ENCODE assay signal across 16 cellular contexts in genomic region chr4:139622856-139623255, GRCh38. TPM values are rescaled to one million over a fixed set of nuclear protein-coding genes. Genes with fewer than 3 reads are reported as not detected.
A peak's percentile ranks its signal among the peaks of the same experiment; 100 is the strongest.
DNase-seq lines count a peak whose midpoint lies in the region; ATAC-seq and TF ChIP-seq lines count a peak whose summit lies in the region.
"Had no signal": no experiment of that assay in that cellular context is flagged by ENCODE, and none has a peak within 500 bp of the region (broad histone marks: within the 10 kb centered on the region; RNA-seq: fewer than 3 reads in every experiment).

No MANE protein-coding gene starts in this region.

- WGBS in endodermal cell (ENCODE audit: insufficient coverage in 1 of 2, insufficient read length in 1 of 2), 2 experiments, result 78 to 83% methylated on average over 2 to 4 of the region's 4 CpGs

- H3K9me3 ChIP-seq in endodermal cell (ENCODE audit: control insufficient read depth, low read length), result no peaks in the 10 kb centered on the region

- no peak overlapping the region for H3K4me3 Mint-ChIP-seq in endodermal cell
- H3K4me3 Mint-ChIP-seq: IgD-negative memory B cell; T-helper 1 cell treated with Interleukin-12 subunit alpha and Interleukin-12 subunit beta and Interleukin-4 antibody, amounts not matched to agents 30 μg/mL and 1 μg/mL, for 36 hours had no signal

- ATAC-seq in HG02588 (IDR thresholded peaks at IDR 0.05; ENCODE audit: unreplicated experiment), result no peak

- peaks cover 7% of the 10 kb centered on the region for H3K27me3 ChIP-seq in endodermal cell (ENCODE audit: control insufficient read depth, insufficient read depth, low read length, poor library complexity, severe bottlenecking)

- H3K9ac ChIP-seq in endodermal cell (ENCODE audit: extremely low read depth, low read length, poor library complexity, severe bottlenecking), result no peak overlapping the region

- peaks cover 34% of the 10 kb centered on the region for H3K4me1 Mint-ChIP-seq in endodermal cell
- H3K4me1 Mint-ChIP-seq: IgD-negative memory B cell had no signal

- DNase-seq in NCI-H345 (lab: John Stamatoyannopoulos, UW) (peak; percentile 47), NCI-H345 treated with DMSO at 0.1 percent for 48 hours (lab: John Stamatoyannopoulos, UW; ENCODE audit: unreplicated experiment) (no peak), NCI-H1092 treated with DMSO at 0.1 percent for 48 hours (lab: John Stamatoyannopoulos, UW) (peak; percentile 93), endodermal cell (no peak), DMS79 treated with DMSO at 0.1 percent for 48 hours (lab: John Stamatoyannopoulos, UW) (no peak), NCI-H2196 treated with DMSO at 0.1 percent for 48 hours (lab: John Stamatoyannopoulos, UW; ENCODE audit: unreplicated experiment) (no peak)
- DNase-seq: C1 segment of cervical spinal cord, DMS53, H7, Kasumi-1, MM.1S, NCI-H526 had no signal

- no peaks in the 10 kb centered on the region for H3K9me3 Mint-ChIP-seq in endodermal cell
- H3K9me3 Mint-ChIP-seq: T-helper 1 cell treated with Interleukin-12 subunit alpha and Interleukin-12 subunit beta and Interleukin-4 antibody, amounts not matched to agents 30 μg/mL and 1 μg/mL, for 36 hours had no signal

- no peak overlapping the region for H3K27ac Mint-ChIP-seq in endodermal cell
- H3K27ac Mint-ChIP-seq: IgD-negative memory B cell; T-helper 1 cell treated with Interleukin-12 subunit alpha and Interleukin-12 subunit beta and Interleukin-4 antibody, amounts not matched to agents 30 μg/mL and 1 μg/mL, for 36 hours had no signal

- H3K27ac ChIP-seq in endodermal cell (ENCODE audit: low read depth, low read length), result peak overlapping the region; percentile 12
- H3K27ac ChIP-seq: RWPE1 had no signal

- no peaks in the 10 kb centered on the region for H3K36me3 ChIP-seq in endodermal cell (ENCODE audit: control insufficient read depth, insufficient read depth, low read length)

- H3K27me3 Mint-ChIP-seq in endodermal cell (ENCODE audit: insufficient read depth), result peaks cover 47% of the 10 kb centered on the region

- no peak overlapping the region for H3K4me3 ChIP-seq in endodermal cell (ENCODE audit: low read length)

- TF ChIP-seq CTCF in endodermal cell (conservative IDR thresholded peaks at IDR 0.05), result no peak

- peaks cover 3% of the 10 kb centered on the region for H3K4me1 ChIP-seq in endodermal cell (ENCODE audit: control insufficient read depth, insufficient read depth, low read length)

- no peaks in the 10 kb centered on the region for H3K36me3 Mint-ChIP-seq in endodermal cell (ENCODE audit: low read depth)
- H3K36me3 Mint-ChIP-seq: IgD-negative memory B cell had no signal

RNA-seq across cellular contexts. Expression of gene MGST2, which starts 42.8 kb away (rescaled TPM):
- total RNA-seq in endodermal cell, result 100 to 1,000 TPM; 188 to 215 TPM
- 53.2 TPM for polyA plus RNA-seq in endodermal cell (2013, experiment 1 of 2)
- polyA plus RNA-seq in endodermal cell (2013, experiment 2 of 2), result 60.4 TPM

Comparison
In these comparisons a context has a peak if more than half of its experiments do, and no peak if none do; other contexts are left out.
1. DNase-seq: peak in NCI-H345 (single experiment) and NCI-H1092 treated with DMSO at 0.1 percent for 48 hours (single experiment); none in NCI-H345 treated with DMSO at 0.1 percent for 48 hours (single experiment), endodermal cell (single experiment), DMS79 treated with DMSO at 0.1 percent for 48 hours (single experiment) and NCI-H2196 treated with DMSO at 0.1 percent for 48 hours (single experiment).